In genomic region chr12:85681333-85681732, GRCh38 we compare ENCODE assay signal across 36 cellular contexts.
"Had no signal": no experiment of that assay in that cellular context is flagged by ENCODE, and none has a peak within 500 bp of the region (broad histone marks: within the 10 kb centered on the region; RNA-seq: fewer than 3 reads in every experiment).

No MANE protein-coding gene starts in this region.

- H3K27ac ChIP-seq: brain microvascular endothelial cell, PC-9, RWPE1, VCaP had no signal

- ATAC-seq: activated naive CD8-positive, alpha-beta T cell treated with anti-CD3 and anti-CD28 coated beads, Interleukin-2, amount 50 U/mL, for 24 hours; Right ventricle myocardium inferior had no signal

- H2AFZ ChIP-seq: PC-9 had no signal

- H3K27me3 ChIP-seq: brain microvascular endothelial cell had no signal

- H3K4me3 ChIP-seq: PC-9 had no signal

- FAIRE-seq: RCC 7860 had no signal

- H3K36me3 ChIP-seq: brain microvascular endothelial cell had no signal

- DNase-seq: activated B cell treated with CpG ODN at 0.5 μM for 24 hours; activated CD4-positive, alpha-beta memory T cell treated with anti-CD3 and anti-CD28 coated beads for 36 hours; activated CD4-positive, alpha-beta T cell treated with anti-CD3 and anti-CD28 coated beads for 4 hours; activated CD4-positive, alpha-beta T cell treated with anti-CD3 and anti-CD28 coated beads, Interleukin-2, amount 50 U/mL, for 1 hour; activated CD4-positive, CD25-positive, alpha-beta regulatory T cell treated with anti-CD3 and anti-CD28 coated beads, Interleukin-2, amount 50 U/mL, for 72 hours; activated CD8-positive, alpha-beta memory T cell treated with anti-CD3 and anti-CD28 coated beads, Interleukin-2, amount 50 U/mL, for 4 hours; activated effector memory CD4-positive, alpha-beta T cell treated with Interleukin-2 at 50 U/mL for 16 hours; activated naive CD4-positive, alpha-beta T cell treated with anti-CD3 and anti-CD28 coated beads, Interleukin-2, amount 10 ng/mL, durations not matched to agents 7 days and 5 days; activated naive CD8-positive, alpha-beta T cell treated with anti-CD3 and anti-CD28 coated beads, Interleukin-2, amount 50 U/mL, for 24 hours; activated T-cell treated with anti-CD3 and anti-CD28 coated beads, Interleukin-2, amount 50 U/mL, for 48 hours; aorta; brain microvascular endothelial cell; Kasumi-1; MM.1S; MV-4-11; NCI-H1092 treated with DMSO at 0.1 percent for 48 hours; NCI-H1417; NCI-H146; NCI-H187; NCI-H2029 treated with DMSO at 0.1 percent for 48 hours; NCI-H2107; NCI-H2171; NCI-H510A; NCI-H526; NCI-H748 treated with DMSO at 0.1 percent for 48 hours; NK-92 treated with Interleukin-12 subunit alpha and Interleukin-12 subunit beta, amount 100 ng/mL, for 24 hours; PC-9; SIG-M5; SW 1271; T-helper 1 cell; T-helper 2 cell; T-helper 9 cell had no signal

- H3K4me2 ChIP-seq: PC-9 had no signal
